In the genomic region with DNA sequence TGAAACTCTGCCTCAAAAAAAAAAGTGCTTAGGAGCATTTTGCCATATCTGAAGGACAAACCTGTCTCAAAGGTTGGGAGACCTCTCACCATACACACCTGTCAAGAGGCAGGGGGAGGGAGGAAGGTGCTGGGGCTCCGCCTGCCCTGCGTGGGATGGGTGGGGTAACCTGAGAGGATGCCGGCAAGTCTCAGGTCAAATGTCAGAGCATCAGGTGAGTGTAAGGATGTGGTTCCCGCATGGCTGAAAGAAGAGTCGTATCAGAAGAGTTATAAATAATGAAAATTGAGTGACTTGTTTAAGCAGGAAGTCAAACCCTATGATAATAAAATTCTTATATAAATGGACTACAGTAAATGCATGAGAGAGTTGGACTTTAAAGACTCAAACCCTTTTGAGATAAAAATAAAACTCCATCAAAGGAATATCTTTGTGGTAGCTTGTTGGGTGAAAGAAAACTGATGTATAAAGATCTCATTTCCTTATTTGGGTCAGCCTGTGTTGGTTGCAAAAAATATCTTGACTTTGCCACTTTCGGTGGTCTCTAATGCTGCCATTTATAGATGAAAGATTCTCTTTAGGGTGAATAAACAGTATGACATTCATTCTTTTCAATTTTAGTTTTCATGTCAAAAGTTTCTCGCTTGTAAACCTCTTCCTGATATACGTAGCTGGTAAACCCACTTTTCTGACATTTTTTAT, we compare ENCODE assay signal across 1 cellular context.
TF ChIP-seq lines count a peak whose summit lies in the region.

No MANE protein-coding gene starts in this region.

TF ChIP-seq in HepG2, 621 proteins besides CTCF, POLR2A, EP300 and RAD21:
- TF ChIP-seq CAMTA2 (CRISPR knock-in tag; IDR thresholded peaks at IDR 0.05; ENCODE audit: borderline replicate concordance), result no peak
